In the genomic region with DNA sequence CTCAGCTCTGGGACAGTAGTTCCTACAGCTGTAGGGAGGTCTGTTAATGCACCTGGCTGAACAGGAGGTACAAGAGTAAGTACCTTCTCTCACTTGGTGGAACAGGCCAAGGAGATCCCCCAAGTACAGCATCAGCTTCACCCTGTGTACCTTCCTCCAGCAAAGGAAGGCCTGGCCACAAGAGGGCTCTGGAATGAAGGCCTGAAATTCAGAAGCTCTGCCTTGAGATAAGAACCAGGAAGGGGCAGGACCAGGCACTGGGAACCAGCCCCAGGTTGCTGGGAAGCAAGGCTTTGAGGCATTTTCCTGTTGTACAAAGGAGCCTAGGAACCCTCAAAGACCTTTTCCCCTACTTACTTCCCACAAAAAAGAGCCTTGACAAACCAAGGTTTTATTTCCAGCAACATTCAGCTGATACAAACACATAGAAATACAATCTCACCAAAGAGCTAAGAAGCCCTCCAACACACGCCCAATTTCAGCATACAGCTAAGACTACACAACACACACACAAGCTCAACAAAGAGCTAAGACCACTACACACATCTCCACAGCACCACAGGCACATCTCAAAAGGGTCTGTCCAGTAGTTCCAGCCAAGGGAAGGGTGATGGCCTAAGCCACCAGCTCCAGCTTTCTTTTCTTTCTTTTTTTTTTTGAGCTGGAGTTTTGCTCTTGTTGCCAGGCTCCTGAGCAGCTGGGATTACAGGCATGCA, we compare ENCODE assay signal across 8 cellular contexts. TPM values are rescaled to one million over a fixed set of nuclear protein-coding genes. Genes with fewer than 3 reads are reported as not detected.
A peak's percentile ranks its signal among the peaks of the same experiment; 100 is the strongest.
DNase-seq lines count a peak whose midpoint lies in the region; ATAC-seq and TF ChIP-seq lines count a peak whose summit lies in the region.

No MANE protein-coding gene starts in this region.

- H3K4me1 ChIP-seq in mucosa of stomach (ENCODE audit: control insufficient read depth, insufficient read depth, low read length) = peaks cover 14% of the 10 kb centered on the region
- H3K4me1 ChIP-seq in suprapubic skin = peaks cover 13% of the 10 kb centered on the region

- no peaks in the 10 kb centered on the region for H3K9me3 ChIP-seq in mucosa of stomach (ENCODE audit: control insufficient read depth, low read length)
- H3K9me3 ChIP-seq in suprapubic skin = no peaks in the 10 kb centered on the region

- peak in 1 of 2 donors; percentile 61 for TF ChIP-seq CTCF in suprapubic skin (IDR thresholded peaks at IDR 0.05)

- no peaks in the 10 kb centered on the region for H3K9me3 Mint-ChIP-seq in activated CD8-positive, alpha-beta memory T cell treated with anti-CD3 and anti-CD28 coated beads, Interleukin-2, amount 10 ng/mL, durations not matched to agents 7 days and 5 days (ENCODE audit: low read depth)

- peaks cover 2% of the 10 kb centered on the region for H3K36me3 Mint-ChIP-seq in activated CD8-positive, alpha-beta memory T cell treated with anti-CD3 and anti-CD28 coated beads, Interleukin-2, amount 10 ng/mL, durations not matched to agents 7 days and 5 days

- CTCF ChIA-PET in activated CD8-positive, alpha-beta memory T cell treated with anti-CD3 and anti-CD28 coated beads, Interleukin-2, amount 10 ng/mL, durations not matched to agents 7 days and 5 days (lab: Charles Lee) = interaction anchor here (0.7 to 2.9 kb wide), 32 partner anchors 7 to 216 kb away, joined by 3 to 26 read pairs (median 4); a partner anchor contains a TSS

- 74% methylated on average over 1 of the region's 1 CpG for WGBS in suprapubic skin

- H3K36me3 ChIP-seq in mucosa of stomach (ENCODE audit: control insufficient read depth, insufficient read depth, low read length) (peaks cover 13% of the 10 kb centered on the region), suprapubic skin (peaks cover 32% of the 10 kb centered on the region)

- H3K9ac ChIP-seq in mucosa of stomach (ENCODE audit: low read length) = peak overlapping the region; percentile 11

- H3K27me3 Mint-ChIP-seq in activated CD8-positive, alpha-beta memory T cell treated with anti-CD3 and anti-CD28 coated beads, Interleukin-2, amount 10 ng/mL, durations not matched to agents 7 days and 5 days = peaks cover 3% of the 10 kb centered on the region

- peak; percentile 73 for ATAC-seq in activated CD8-positive, alpha-beta memory T cell treated with anti-CD3 and anti-CD28 coated beads, Interleukin-2, amount 10 ng/mL, durations not matched to agents 7 days and 5 days
- no peak for ATAC-seq in GM21423 (IDR thresholded peaks at IDR 0.05; ENCODE audit: unreplicated experiment)

- no peak overlapping the region for H3K4me3 ChIP-seq in mucosa of stomach (ENCODE audit: low read length)
- no peak overlapping the region for H3K4me3 ChIP-seq in suprapubic skin

- H3K27ac ChIP-seq in epithelial cell of prostate = peak overlapping the region; percentile 84
- H3K27ac ChIP-seq in suprapubic skin = peak overlapping the region; percentile 59

- no peak for TF ChIP-seq POLR2A in suprapubic skin (IDR thresholded peaks at IDR 0.05)

- DNase-seq in stimulated activated CD4-positive, alpha-beta T cell treated with anti-CD3 and anti-CD28 coated beads, Interleukin-12 subunit alpha, Interleukin-12 subunit beta, amount 100 ng/mL, for 4 hours = peak; percentile 43
- DNase-seq in stimulated activated CD4-positive, alpha-beta T cell treated with anti-CD3 and anti-CD28 coated beads, Interleukin-2, amount 100 ng/mL, for 48 hours = no peak
- DNase-seq in NCI-H2196 treated with DMSO at 0.1 percent for 48 hours (lab: John Stamatoyannopoulos, UW; ENCODE audit: unreplicated experiment) (peak; percentile 31), epithelial cell of prostate (ENCODE audit: low read depth, low spot score) (no peak), suprapubic skin (ENCODE audit: low spot score in 2 of 2) (no peak)
- peak; percentile 66 for DNase-seq in activated CD8-positive, alpha-beta memory T cell treated with anti-CD3 and anti-CD28 coated beads, Interleukin-2, amount 10 ng/mL, durations not matched to agents 7 days and 5 days

- H3K27ac Mint-ChIP-seq in activated CD8-positive, alpha-beta memory T cell treated with anti-CD3 and anti-CD28 coated beads, Interleukin-2, amount 10 ng/mL, durations not matched to agents 7 days and 5 days = peak overlapping the region; percentile 21

- H3K4me3 Mint-ChIP-seq in activated CD8-positive, alpha-beta memory T cell treated with anti-CD3 and anti-CD28 coated beads, Interleukin-2, amount 10 ng/mL, durations not matched to agents 7 days and 5 days = no peak overlapping the region

- TF ChIP-seq EP300 in suprapubic skin (IDR thresholded peaks at IDR 0.05) = no peak

- H3K4me1 Mint-ChIP-seq in activated CD8-positive, alpha-beta memory T cell treated with anti-CD3 and anti-CD28 coated beads, Interleukin-2, amount 10 ng/mL, durations not matched to agents 7 days and 5 days = peaks cover 19% of the 10 kb centered on the region

- no peaks in the 10 kb centered on the region for H3K27me3 ChIP-seq in mucosa of stomach (ENCODE audit: control insufficient read depth, insufficient read depth, low read length)
- H3K27me3 ChIP-seq in suprapubic skin = no peaks in the 10 kb centered on the region

RNA-seq across cellular contexts. Expression of a gene that starts 23.5 kb away (rescaled TPM):
- 10 to 100 TPM; 13.5 to 14.0 TPM for total RNA-seq in activated CD8-positive, alpha-beta memory T cell treated with anti-CD3 and anti-CD28 coated beads, Interleukin-2, amount 10 ng/mL, durations not matched to agents 7 days and 5 days
- 100 to 1,000 TPM; 101 to 112 (median 107) TPM for total RNA-seq in suprapubic skin

RNA-seq across cellular contexts. Expression of a gene that starts 41.3 kb away (rescaled TPM):
- total RNA-seq in activated CD8-positive, alpha-beta memory T cell treated with anti-CD3 and anti-CD28 coated beads, Interleukin-2, amount 10 ng/mL, durations not matched to agents 7 days and 5 days = 10 to 100 TPM; 62.8 TPM
- 100 to 1,000 TPM in 2 of 4 donors, 10 to 100 TPM in 2; 70.0 to 123 (median 98.8) TPM for total RNA-seq in suprapubic skin

RNA-seq across cellular contexts. Expression of a gene that starts 42.9 kb away (rescaled TPM):
- total RNA-seq in activated CD8-positive, alpha-beta memory T cell treated with anti-CD3 and anti-CD28 coated beads, Interleukin-2, amount 10 ng/mL, durations not matched to agents 7 days and 5 days = not detected
- total RNA-seq in suprapubic skin = 1 to 10 TPM in 1 of 4 donors, under 1 TPM in 1, not detected in 2; 0.55 to 1.2 TPM

RNA-seq across cellular contexts. Expression of a gene that starts 48.3 kb away (rescaled TPM):
- 10 to 100 TPM; 75.4 to 90.1 TPM for total RNA-seq in activated CD8-positive, alpha-beta memory T cell treated with anti-CD3 and anti-CD28 coated beads, Interleukin-2, amount 10 ng/mL, durations not matched to agents 7 days and 5 days
- 10 to 100 TPM; 33.9 to 88.7 (median 43.7) TPM for total RNA-seq in suprapubic skin

Comparison
In these comparisons a context has a peak if more than half of its experiments do, and no peak if none do; other contexts are left out.
1. DNase-seq: peak in stimulated activated CD4-positive, alpha-beta T cell treated with anti-CD3 and anti-CD28 coated beads, Interleukin-12 subunit alpha, Interleukin-12 subunit beta, amount 100 ng/mL, for 4 hours (single experiment), NCI-H2196 treated with DMSO at 0.1 percent for 48 hours (single experiment) and activated CD8-positive, alpha-beta memory T cell treated with anti-CD3 and anti-CD28 coated beads, Interleukin-2, amount 10 ng/mL, durations not matched to agents 7 days and 5 days (single experiment); none in stimulated activated CD4-positive, alpha-beta T cell treated with anti-CD3 and anti-CD28 coated beads, Interleukin-2, amount 100 ng/mL, for 48 hours (0 of 2), epithelial cell of prostate (single experiment) and suprapubic skin (0 of 2).
2. RNA of a gene that starts 23.5 kb away (total RNA-seq): 101 to 112 TPM in suprapubic skin; 13.5 to 14.0 TPM in activated CD8-positive, alpha-beta memory T cell treated with anti-CD3 and anti-CD28 coated beads, Interleukin-2, amount 10 ng/mL, durations not matched to agents 7 days and 5 days; every median in the first group is over 4 times any median in the second.